In the genomic region with DNA sequence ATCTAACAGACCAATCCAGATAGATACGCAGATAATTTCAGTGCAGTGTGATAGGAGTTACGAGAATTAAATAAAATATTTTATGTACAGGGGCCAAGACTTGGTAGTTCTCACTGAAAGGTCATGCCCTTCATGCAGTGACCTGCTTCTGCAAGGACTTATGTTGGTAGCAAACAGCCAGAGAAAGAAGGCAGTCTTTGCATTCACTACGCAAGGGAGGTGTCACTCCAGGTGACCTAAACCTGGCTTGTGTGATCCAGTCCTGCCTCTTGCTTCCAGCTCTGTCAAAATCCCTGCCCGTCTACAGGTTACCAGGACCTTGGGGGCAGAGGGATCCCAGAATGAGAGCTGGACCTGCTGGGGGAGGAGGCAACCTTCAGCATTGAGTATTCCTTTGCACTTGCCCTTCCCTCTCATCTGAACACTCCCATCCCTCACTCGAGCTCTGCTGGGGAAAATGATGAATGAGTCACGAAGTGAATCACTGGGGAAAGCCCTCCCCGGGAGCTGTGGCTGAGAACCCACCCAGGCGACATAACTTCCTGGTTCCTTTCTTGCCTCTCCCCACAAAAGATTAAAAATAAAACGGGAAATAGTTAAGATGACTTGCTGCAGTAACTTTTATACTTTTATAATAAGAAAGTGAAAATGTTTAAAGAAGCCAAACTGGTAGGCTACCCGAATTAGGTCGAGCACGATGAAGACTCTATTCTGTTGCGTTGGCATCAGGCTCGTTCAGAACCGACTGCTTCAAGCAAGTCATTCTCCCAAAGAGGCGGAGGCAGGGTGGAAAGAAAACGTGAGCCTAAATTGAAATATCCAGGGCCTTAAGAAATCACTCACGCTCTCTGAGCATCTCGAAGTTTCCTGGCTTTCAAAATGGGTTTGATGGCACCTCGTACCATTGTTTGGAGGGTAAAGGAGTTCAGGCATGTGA, we compare ENCODE assay signal across 8 cellular contexts.
DNase-seq lines count a peak whose midpoint lies in the region; ATAC-seq and TF ChIP-seq lines count a peak whose summit lies in the region.

No MANE protein-coding gene starts in this region.

- H3K4me3 ChIP-seq in DOHH2 (ENCODE audit: low read length) (no peak overlapping the region), mucosa of descending colon (no peak overlapping the region), subcutaneous abdominal adipose tissue (ENCODE audit: low read depth in 1 of 5, low read length in 5 of 5) (peak overlapping the region in 4 of 5 donors; percentile 39 to 58 (median 44))

- H3K9ac ChIP-seq in subcutaneous abdominal adipose tissue (ENCODE audit: low read length in 5 of 5), result peak overlapping the region in 2 of 5 donors; percentile 8 to 57

- H3K27me3 ChIP-seq in DOHH2 (ENCODE audit: control insufficient read depth, low read length), result no peaks in the 10 kb centered on the region
- peaks cover 0 to 2% (median 0%) of the 10 kb centered on the region in 5 donors for H3K27me3 ChIP-seq in subcutaneous abdominal adipose tissue (ENCODE audit: control insufficient read depth in 5 of 5, insufficient read depth in 4 of 5, low read length in 5 of 5)

- no peak overlapping the region for H3K27ac ChIP-seq in DOHH2 (ENCODE audit: low read depth, low read length)
- peak overlapping the region; percentile 48 for H3K27ac ChIP-seq in subcutaneous abdominal adipose tissue (ENCODE audit: low read depth, low read length)

- no peaks in the 10 kb centered on the region for H3K9me2 ChIP-seq in DOHH2 (replicated peaks; ENCODE audit: control insufficient read depth, low read length)

- no peaks in the 10 kb centered on the region for H3K79me2 ChIP-seq in DOHH2 (ENCODE audit: control insufficient read depth, low read length)

- H3K36me3 Mint-ChIP-seq in T-helper 17 cell (ENCODE audit: low read depth) (no peaks in the 10 kb centered on the region), MCF 10A (ENCODE audit: insufficient read depth, unreplicated experiment) (no peaks in the 10 kb centered on the region)

- H4K20me1 ChIP-seq in DOHH2 (ENCODE audit: control insufficient read depth, insufficient read depth, low read depth, low read length), result peaks cover 3% of the 10 kb centered on the region; the same call in 1 of the 2 replicates

- BruUV-seq in MCF 10A (replicated peaks; lab: Mats Ljungman, UMichigan), result no TSS peak

- H3K4me1 ChIP-seq in DOHH2 (ENCODE audit: control insufficient read depth, low read length) (peaks cover 30% of the 10 kb centered on the region), mucosa of descending colon (ENCODE audit: low read depth) (no peaks in the 10 kb centered on the region), subcutaneous abdominal adipose tissue (ENCODE audit: control insufficient read depth in 5 of 5, insufficient read depth in 5 of 5, low read length in 5 of 5) (peaks cover 2 to 39% (median 26%) of the 10 kb centered on the region in 5 donors)

- CTCF ChIA-PET in MCF 10A (lab: Yijun Ruan, JAX), result interaction anchor here (0.6 to 2.2 kb wide), 7 partner anchors 9 to 1140 kb away, joined by 3 to 10 read pairs (median 4); a partner anchor contains a TSS

- POLR2A ChIA-PET in MCF 10A (lab: Yijun Ruan, JAX), result interaction anchor here (0.7 to 1.2 kb wide), 6 partner anchors 10 to 203 kb away, joined by 3 to 5 read pairs (median 3); no protein-coding TSS in a partner anchor

- peak overlapping the region; percentile 47 for H3K4me3 Mint-ChIP-seq in T-helper 17 cell
- peak overlapping the region; percentile 67 for H3K4me3 Mint-ChIP-seq in MCF 10A (ENCODE audit: unreplicated experiment)

- intact Hi-C loops in MCF 10A (cut with micrococcal nuclease), result loop anchor here (5.0 kb wide), 1 partner anchor 57 kb away; no protein-coding TSS in a partner anchor
- intact Hi-C loops in mucosa of descending colon (cut with DNase I, micrococcal nuclease), result loop anchor here (10.0 kb wide), 3 partner anchors 215 to 365 kb away; a partner anchor contains a TSS

- H3K27me3 Mint-ChIP-seq in T-helper 17 cell, result no peaks in the 10 kb centered on the region
- no peaks in the 10 kb centered on the region for H3K27me3 Mint-ChIP-seq in MCF 10A (ENCODE audit: insufficient read depth, unreplicated experiment)

- ATAC-seq in HG02852 (IDR thresholded peaks at IDR 0.05; ENCODE audit: unreplicated experiment), result peak; percentile 59
- peak; percentile 78 for ATAC-seq in T-helper 17 cell
- peak; percentile 93 for ATAC-seq in mucosa of descending colon

- peak overlapping the region; percentile 21 for H3K4me2 ChIP-seq in DOHH2 (ENCODE audit: low read length)

- DNase-seq in T-helper 17 cell (peak in 1 of 3 donors; percentile 16), MCF 10A (ENCODE audit: unreplicated experiment) (peak; percentile 87), mucosa of descending colon (peak in 2 of 3 donors; percentile 33 to 59), NCI-H187 (lab: John Stamatoyannopoulos, UW) (no peak), cerebellar nuclear complex (lab: John Stamatoyannopoulos, UW) (no peak)

- TF ChIP-seq CTCF in DOHH2 (IDR thresholded peaks at IDR 0.05; ENCODE audit: low read depth, low read length, poor library complexity, severe bottlenecking) (no peak), MCF 10A (IDR thresholded peaks at IDR 0.05; ENCODE audit: unreplicated experiment) (no peak), mucosa of descending colon (IDR thresholded peaks at IDR 0.05) (no peak)

- H3K9me3 ChIP-seq in DOHH2 (ENCODE audit: control insufficient read depth, insufficient read depth, low read length) (no peaks in the 10 kb centered on the region), T-helper 17 cell (ENCODE audit: control insufficient read depth, low read length, poor library complexity, severe bottlenecking) (no peaks in the 10 kb centered on the region), mucosa of descending colon (no peaks in the 10 kb centered on the region), subcutaneous abdominal adipose tissue (ENCODE audit: control insufficient read depth in 5 of 5, low read length in 5 of 5) (no peaks in the 10 kb centered on the region)

- H3K4me1 Mint-ChIP-seq in T-helper 17 cell, result peaks cover 47% of the 10 kb centered on the region
- peaks cover 8% of the 10 kb centered on the region for H3K4me1 Mint-ChIP-seq in MCF 10A (ENCODE audit: insufficient read depth, unreplicated experiment)

- H3K36me3 ChIP-seq in DOHH2 (ENCODE audit: control insufficient read depth, low read length) (no peaks in the 10 kb centered on the region), mucosa of descending colon (ENCODE audit: low read depth) (no peaks in the 10 kb centered on the region), subcutaneous abdominal adipose tissue (ENCODE audit: control insufficient read depth in 5 of 5, insufficient read depth in 5 of 5, low read length in 5 of 5) (no peaks in the 10 kb centered on the region)

- H3K27ac Mint-ChIP-seq in T-helper 17 cell, result peak overlapping the region; percentile 74
- H3K27ac Mint-ChIP-seq in MCF 10A (ENCODE audit: low read depth, unreplicated experiment), result peak overlapping the region; percentile 75

- H3K9me3 Mint-ChIP-seq in MCF 10A (ENCODE audit: unreplicated experiment), result no peaks in the 10 kb centered on the region

- H3F3A ChIP-seq in DOHH2 (ENCODE audit: control insufficient read depth, insufficient read depth), result no peaks in the 10 kb centered on the region

Comparison
In these comparisons a context has a peak if more than half of its experiments do, and no peak if none do; other contexts are left out.
1. H3K4me3 ChIP-seq: peak in subcutaneous abdominal adipose tissue (4 of 5); none in DOHH2 (single experiment) and mucosa of descending colon (single experiment).
2. DNase-seq: peak in MCF 10A (single experiment) and mucosa of descending colon (2 of 3); none in NCI-H187 (0 of 2) and cerebellar nuclear complex (0 of 2).
3. Peak in every context shown above with its lines, with median percentiles within 50 percentile points of each other: ATAC-seq.